ENCODE assay signal across 8 cellular contexts in genomic region chr19:44024900-44025216, GRCh38. TPM values are rescaled to one million over a fixed set of nuclear protein-coding genes. Genes with fewer than 3 reads are reported as not detected.
DNase-seq lines count a peak whose midpoint lies in the region; ATAC-seq and TF ChIP-seq lines count a peak whose summit lies in the region.

No MANE protein-coding gene starts in this region.

- H3K27me3 ChIP-seq in ascending aorta (no peaks in the 10 kb centered on the region), right lobe of liver (no peaks in the 10 kb centered on the region), tibial nerve (no peaks in the 10 kb centered on the region)

- no peak for DNase-seq in activated T-cell treated with anti-CD3 and anti-CD28 coated beads, Interleukin-2, amount 50 U/mL, for 24 hours
- DNase-seq in activated T-cell treated with anti-CD3 and anti-CD28 coated beads, Interleukin-2, amount 50 U/mL, for 1 hour: no peak
- DNase-seq in ascending aorta (ENCODE audit: low spot score in 2 of 2): no peak
- DNase-seq in right lobe of liver: no peak
- no peak for DNase-seq in tibial nerve (ENCODE audit: low spot score in 2 of 2)
- DNase-seq in left lobe of liver (ENCODE audit: low spot score): no peak
- no peak for DNase-seq in epidermal melanocyte (ENCODE audit: insufficient read length, low spot score)

- TF ChIP-seq CTCF in ascending aorta (IDR thresholded peaks at IDR 0.05) (no peak), right lobe of liver (IDR thresholded peaks at IDR 0.05) (no peak), tibial nerve (IDR thresholded peaks at IDR 0.05) (no peak)

- H3K4me3 ChIP-seq in ascending aorta: peak overlapping the region; percentile 70 to 84
- H3K4me3 ChIP-seq in right lobe of liver: peak overlapping the region; percentile 68 to 86 (median 72)
- peak overlapping the region; percentile 54 to 88 (median 68) for H3K4me3 ChIP-seq in tibial nerve

- H3K27me3 Mint-ChIP-seq in activated T-cell treated with anti-CD3 and anti-CD28 coated beads, Interleukin-2, amount 50 U/mL, for 24 hours: peaks cover 3% of the 10 kb centered on the region

- no peak for TF ChIP-seq EP300 in tibial nerve (IDR thresholded peaks at IDR 0.05)

- no peak for TF ChIP-seq POLR2A in right lobe of liver (IDR thresholded peaks at IDR 0.05)
- TF ChIP-seq POLR2A in tibial nerve (IDR thresholded peaks at IDR 0.05): no peak

- peaks cover 52% of the 10 kb centered on the region for H3K36me3 Mint-ChIP-seq in activated T-cell treated with anti-CD3 and anti-CD28 coated beads, Interleukin-2, amount 50 U/mL, for 24 hours (ENCODE audit: low read depth)

- peak overlapping the region; percentile 85 for H3K4me3 Mint-ChIP-seq in activated T-cell treated with anti-CD3 and anti-CD28 coated beads, Interleukin-2, amount 50 U/mL, for 24 hours

- H3K4me1 Mint-ChIP-seq in activated T-cell treated with anti-CD3 and anti-CD28 coated beads, Interleukin-2, amount 50 U/mL, for 24 hours (ENCODE audit: low read depth): peaks cover 23% of the 10 kb centered on the region

- peaks cover 12 to 27% of the 10 kb centered on the region in 2 donors for H3K9me3 ChIP-seq in ascending aorta
- peaks cover 0 to 7% (median 0%) of the 10 kb centered on the region in 4 donors for H3K9me3 ChIP-seq in right lobe of liver
- H3K9me3 ChIP-seq in tibial nerve: peaks cover 0 to 32% (median 8%) of the 10 kb centered on the region in 4 donors

- H3K9me3 Mint-ChIP-seq in activated T-cell treated with anti-CD3 and anti-CD28 coated beads, Interleukin-2, amount 50 U/mL, for 24 hours: peaks cover 57% of the 10 kb centered on the region

- intact Hi-C loops in ascending aorta (cut with DNase I) (loop anchor here (1.0 kb wide), 2 partner anchors 23 to 26 kb away; partner anchors contain the start of gene ZNF230), right lobe of liver (cut with DNase I) (no loop called here)

- ATAC-seq in right lobe of liver (no peak), GM18907 (IDR thresholded peaks at IDR 0.05; ENCODE audit: unreplicated experiment) (no peak), left lobe of liver (no peak)

- peaks cover 31 to 33% of the 10 kb centered on the region in 2 donors for H3K36me3 ChIP-seq in ascending aorta
- peaks cover 0 to 16% (median 6%) of the 10 kb centered on the region in 4 donors for H3K36me3 ChIP-seq in right lobe of liver
- H3K36me3 ChIP-seq in tibial nerve: peaks cover 0 to 37% (median 23%) of the 10 kb centered on the region in 3 donors

- peak overlapping the region in 1 of 2 donors; percentile 57 for H3K27ac ChIP-seq in ascending aorta
- peak overlapping the region in 1 of 3 donors; percentile 43 for H3K27ac ChIP-seq in right lobe of liver
- peak overlapping the region in 3 of 4 donors; percentile 56 to 64 (median 60) for H3K27ac ChIP-seq in tibial nerve

- WGBS in right lobe of liver (ENCODE audit: insufficient coverage, low coverage, low lambda C conversion rate, missing lambda C conversion rate): 37% methylated on average over 4 of the region's 4 CpGs
- WGBS in tibial nerve, 2 donors: 35 to 39% methylated on average over 4 of the region's 4 CpGs

- H3K4me1 ChIP-seq in ascending aorta (peaks cover 2 to 3% of the 10 kb centered on the region in 2 donors), right lobe of liver (no peaks in the 10 kb centered on the region), tibial nerve (peaks cover 0 to 6% (median 0%) of the 10 kb centered on the region in 4 donors)

- H3K27ac Mint-ChIP-seq in activated T-cell treated with anti-CD3 and anti-CD28 coated beads, Interleukin-2, amount 50 U/mL, for 24 hours: peak overlapping the region; percentile 90

RNA-seq across cellular contexts. Expression of gene ZNF222, which starts 0.3 kb away (rescaled TPM):
- total RNA-seq in ascending aorta (0.43 TPM), right lobe of liver (1 to 10 TPM in 5 of 6 experiments, under 1 TPM in 1; 0.87 to 1.8 (median 1.2) TPM), tibial nerve (1 to 10 TPM; 2.0 to 7.3 (median 2.1) TPM), left lobe of liver (0.96 TPM)

RNA-seq across cellular contexts. Expression of gene ZNF230, which starts 22.1 kb away (rescaled TPM):
- 0.32 TPM for total RNA-seq in ascending aorta
- 1 to 10 TPM; 1.0 to 5.8 (median 1.8) TPM for total RNA-seq in right lobe of liver
- 1 to 10 TPM; 3.9 to 5.3 (median 5.2) TPM for total RNA-seq in tibial nerve
- total RNA-seq in left lobe of liver: 1.7 TPM

RNA-seq across cellular contexts. Expression of gene ZNF223, which starts 27.0 kb away (rescaled TPM):
- not detected for total RNA-seq in ascending aorta
- 1 to 10 TPM in 5 of 6 experiments, under 1 TPM in 1; 0.80 to 2.4 (median 1.7) TPM for total RNA-seq in right lobe of liver
- total RNA-seq in tibial nerve: 1 to 10 TPM; 1.7 to 7.3 (median 5.3) TPM
- total RNA-seq in left lobe of liver: 1.2 TPM

RNA-seq across cellular contexts. Expression of gene ZNF155, which starts 40.9 kb away (rescaled TPM):
- not detected for total RNA-seq in ascending aorta
- 1 to 10 TPM; 1.9 to 5.8 (median 3.1) TPM for total RNA-seq in right lobe of liver
- total RNA-seq in tibial nerve: 1 to 10 TPM; 4.2 to 7.2 (median 5.1) TPM
- 2.7 TPM for total RNA-seq in left lobe of liver

RNA-seq across cellular contexts. Expression of gene ZNF284, which starts 47.1 kb away (rescaled TPM):
- 0.21 TPM for total RNA-seq in ascending aorta
- under 1 TPM; 0.35 to 0.68 (median 0.56) TPM for total RNA-seq in right lobe of liver
- total RNA-seq in tibial nerve: 1 to 10 TPM; 1.8 to 3.1 (median 2.0) TPM
- total RNA-seq in left lobe of liver: 0.68 TPM
